ENCODE assay signal across 20 cellular contexts in genomic region chr12:108308432-108308831, GRCh38. TPM values are rescaled to one million over a fixed set of nuclear protein-coding genes. Genes with fewer than 3 reads are reported as not detected.
DNase-seq lines count a peak whose midpoint lies in the region; TF ChIP-seq lines count a peak whose summit lies in the region.
"Had no signal": no experiment of that assay in that cellular context is flagged by ENCODE, and none has a peak within 500 bp of the region (broad histone marks: within the 10 kb centered on the region; RNA-seq: fewer than 3 reads in every experiment).

No MANE protein-coding gene starts in this region.

- no peak overlapping the region for H2AFZ ChIP-seq in ACC112 (ENCODE audit: low read length, unreplicated experiment)
- no peak overlapping the region for H2AFZ ChIP-seq in H9 (ENCODE audit: low read length)

- H2BK12ac ChIP-seq in H9 (ENCODE audit: insufficient read length, low read depth, low read length) = no peak overlapping the region

- H3K4ac ChIP-seq in H9 (ENCODE audit: low read depth, low read length) = no peak overlapping the region

- no peaks in the 10 kb centered on the region for H3K79me1 ChIP-seq in H9 (ENCODE audit: insufficient read depth, low read depth, low read length, poor library complexity, severe bottlenecking)

- H3K27ac ChIP-seq in ACC112 (ENCODE audit: low read depth, low read length) (peak overlapping the region; percentile 94), endodermal cell (ENCODE audit: low read depth, low read length) (no peak overlapping the region), H9 (ENCODE audit: insufficient read length, low read depth, low read length) (no peak overlapping the region)

- H3T11ph ChIP-seq in H9 (ENCODE audit: low read length) = no peak overlapping the region

- H3K4me1 Mint-ChIP-seq in endodermal cell (peaks cover 38% of the 10 kb centered on the region), H9 (peaks cover 38 to 42% of the 10 kb centered on the region in 2 experiments)

- H3K9ac ChIP-seq in endodermal cell (ENCODE audit: extremely low read depth, low read length, poor library complexity, severe bottlenecking) (no peak overlapping the region), H9 (ENCODE audit: extremely low read depth, insufficient read length, low read length) (no peak overlapping the region)

- H3K27me3 ChIP-seq in ACC112 (ENCODE audit: insufficient read depth, low read length) (no peaks in the 10 kb centered on the region), endodermal cell (ENCODE audit: control insufficient read depth, insufficient read depth, low read length, poor library complexity, severe bottlenecking) (no peaks in the 10 kb centered on the region), H9 (ENCODE audit: insufficient read depth, low read length) (no peaks in the 10 kb centered on the region)
- H3K27me3 ChIP-seq: left lung had no signal

- H3K18ac ChIP-seq in H9 (ENCODE audit: insufficient read length, low read depth, low read length) = no peak overlapping the region

- H3K36me3 ChIP-seq in ACC112 (ENCODE audit: insufficient read depth, low read length) (no peaks in the 10 kb centered on the region), endodermal cell (ENCODE audit: control insufficient read depth, insufficient read depth, low read length) (no peaks in the 10 kb centered on the region)
- H3K36me3 ChIP-seq: left lung had no signal

- no peak overlapping the region for H3K27ac Mint-ChIP-seq in endodermal cell
- peak overlapping the region in 1 of 3 experiments; percentile 13; a peak in 1 of 7 replicates for H3K27ac Mint-ChIP-seq in H9

- H4K20me1 ChIP-seq in H9 (ENCODE audit: control insufficient read depth, insufficient read depth, insufficient read length) = no peaks in the 10 kb centered on the region

- H3K4me2 ChIP-seq in H9 (ENCODE audit: insufficient read depth, insufficient read length, low read length) = no peak overlapping the region

- H2AK5ac ChIP-seq in H9 (ENCODE audit: insufficient read length, low read length) = no peak overlapping the region

- H3K4me3 Mint-ChIP-seq in endodermal cell (no peak overlapping the region), H9 (no peak overlapping the region)
- H3K4me3 Mint-ChIP-seq: CD4-positive, alpha-beta memory T cell had no signal

- H3K9me3 ChIP-seq in endodermal cell (ENCODE audit: control insufficient read depth, low read length) (no peaks in the 10 kb centered on the region), H9 (ENCODE audit: control insufficient read depth, low read depth, low read length) (no peaks in the 10 kb centered on the region)
- H3K9me3 ChIP-seq: left lung had no signal

- H3K79me2 ChIP-seq in ACC112 (ENCODE audit: control insufficient read depth, insufficient read depth, low read length, unreplicated experiment) (no peaks in the 10 kb centered on the region), H9 (ENCODE audit: insufficient read depth, low read length) (no peaks in the 10 kb centered on the region)

- H2BK120ac ChIP-seq in H9 (ENCODE audit: low read depth, low read length, poor library complexity, severe bottlenecking) = no peak overlapping the region

- no peak overlapping the region for H2BK5ac ChIP-seq in H9 (ENCODE audit: insufficient read length, low read length)

- H3K36me3 Mint-ChIP-seq in endodermal cell (ENCODE audit: low read depth) (no peaks in the 10 kb centered on the region), H9 (ENCODE audit: insufficient read depth in 1 of 3, low read depth in 3 of 3) (no peaks in the 10 kb centered on the region; a peak in 1 of 7 replicates)
- H3K36me3 Mint-ChIP-seq: CD4-positive, alpha-beta memory T cell had no signal

- no peaks in the 10 kb centered on the region for H3K9me3 Mint-ChIP-seq in endodermal cell
- H3K9me3 Mint-ChIP-seq in H9 = no peaks in the 10 kb centered on the region
- H3K9me3 Mint-ChIP-seq: CD4-positive, alpha-beta memory T cell had no signal

- no peak overlapping the region for H4K91ac ChIP-seq in H9 (ENCODE audit: insufficient read length, low read depth, low read length)

- H3K14ac ChIP-seq in H9 (ENCODE audit: insufficient read depth, low read length) = no peak overlapping the region

- intact Hi-C loops in posterior vena cava (cut with DNase I) = no loop called here

- no peak overlapping the region for H3K56ac ChIP-seq in H9 (ENCODE audit: insufficient read length, low read depth, low read length)

- H3K4me1 ChIP-seq in ACC112 (ENCODE audit: control insufficient read depth, insufficient read depth, low read length, unreplicated experiment) = peaks cover 64% of the 10 kb centered on the region
- H3K4me1 ChIP-seq in endodermal cell (ENCODE audit: control insufficient read depth, insufficient read depth, low read length) = peaks cover 13% of the 10 kb centered on the region
- H3K4me1 ChIP-seq in H9 (ENCODE audit: insufficient read depth, low read length) = peaks cover 3% of the 10 kb centered on the region; the same call in 1 of the 2 replicates

- H2BK20ac ChIP-seq in H9 (ENCODE audit: low read depth, low read length, poor library complexity, severe bottlenecking) = no peak overlapping the region

- no peaks in the 10 kb centered on the region for H3K23me2 ChIP-seq in H9 (ENCODE audit: insufficient read length, low read depth, low read length, poor library complexity, severe bottlenecking)

- 85 to 92% methylated on average over 3 to 7 of the region's 7 CpGs for WGBS in endodermal cell (ENCODE audit: insufficient coverage in 1 of 2, insufficient read length in 1 of 2), 2 experiments
- WGBS in H9 (ENCODE audit: extremely low coverage, insufficient read length, low lambda C conversion rate) = no CpG with 5 or more reads among the region's 7 CpGs

- no peak overlapping the region for H2BK15ac ChIP-seq in H9 (ENCODE audit: low read depth, low read length)

- H4K5ac ChIP-seq in H9 (ENCODE audit: insufficient read length, low read depth, low read length) = no peak overlapping the region

- H3K27me3 Mint-ChIP-seq in endodermal cell (ENCODE audit: insufficient read depth) (no peaks in the 10 kb centered on the region), H9 (ENCODE audit: low read depth) (peaks cover 6% of the 10 kb centered on the region)

- TF ChIP-seq CTCF in endodermal cell (conservative IDR thresholded peaks at IDR 0.05) (no peak), H9 (conservative IDR thresholded peaks at IDR 0.05) (no peak), GM10266 (IDR thresholded peaks at IDR 0.05; ENCODE audit: control insufficient read depth, insufficient read depth, low read depth, missing control alignments) (no peak)

- no peak overlapping the region for H4K8ac ChIP-seq in H9 (replicated peaks; ENCODE audit: insufficient read length, low read depth, low read length)

- no peak overlapping the region for H3K23ac ChIP-seq in H9 (ENCODE audit: insufficient read length, low read depth, low read length)

- peak; percentile 4 for DNase-seq in NCI-H69 (lab: John Stamatoyannopoulos, UW)
- DNase-seq in endodermal cell = peak; percentile 75
- peak; percentile 84 for DNase-seq in posterior vena cava (ENCODE audit: low spot score)
- no peak for DNase-seq in CD1c-positive myeloid dendritic cell (ENCODE audit: extremely low spot score)
- DNase-seq in H9 = no peak
- no peak for DNase-seq in GM10266 (ENCODE audit: extremely low spot score)
- no peak for DNase-seq in stimulated activated CD4-positive, alpha-beta T cell treated with anti-CD3 and anti-CD28 coated beads, Interleukin-2, amount 100 ng/mL, for 24 hours
- DNase-seq: activated CD4-positive, alpha-beta T cell treated with anti-CD3 and anti-CD28 coated beads, Interleukin-2, amount 50 U/mL, for 4 hours; activated naive CD4-positive, alpha-beta T cell treated with Interleukin-2 at 50 U/mL for 16 hours; activated T-cell treated with anti-CD3 and anti-CD28 coated beads, Interleukin-2, amount 50 U/mL, for 1 hour; anterior cingulate cortex; CD4-positive, alpha-beta memory T cell; DMS79; KG1; left lung; NCI-H1092; NCI-H510A; stimulated activated CD4-positive, alpha-beta T cell treated with anti-CD3 and anti-CD28 coated beads, Interleukin-4, amount 100 ng/mL, for 4 hours had no signal

- H3K4me3 ChIP-seq in ACC112 (ENCODE audit: low read depth, low read length) (no peak overlapping the region), endodermal cell (ENCODE audit: low read length) (no peak overlapping the region)
- H3K4me3 ChIP-seq: left lung, skin epidermis had no signal

RNA-seq across cellular contexts. Expression of gene CMKLR1, which starts 30.7 kb away (rescaled TPM):
- total RNA-seq in endodermal cell (not detected), posterior vena cava (10 to 100 TPM; 44.6 to 53.4 TPM), H9 (2021) (0.66 and 0.83 TPM in 2 replicates)
- polyA plus RNA-seq in endodermal cell (2013, experiment 1 of 2) = 0.21 TPM
- polyA plus RNA-seq in endodermal cell (2013, experiment 2 of 2) = 0.25 TPM

Comparison
In these comparisons a context has a peak if more than half of its experiments do, and no peak if none do; other contexts are left out.
1. DNase-seq: peak in NCI-H69 (single experiment), endodermal cell (single experiment) and posterior vena cava (single experiment); none in CD1c-positive myeloid dendritic cell (single experiment), H9 (single experiment), GM10266 (single experiment) and stimulated activated CD4-positive, alpha-beta T cell treated with anti-CD3 and anti-CD28 coated beads, Interleukin-2, amount 100 ng/mL, for 24 hours (0 of 2).
2. RNA of gene CMKLR1, which starts 30.7 kb away (total RNA-seq): 44.6 to 53.4 TPM in posterior vena cava; 0.66 to 0.83 TPM in H9 and not detected in endodermal cell; every median in the first group is over 10 times any median in the second.